In the genomic region with DNA sequence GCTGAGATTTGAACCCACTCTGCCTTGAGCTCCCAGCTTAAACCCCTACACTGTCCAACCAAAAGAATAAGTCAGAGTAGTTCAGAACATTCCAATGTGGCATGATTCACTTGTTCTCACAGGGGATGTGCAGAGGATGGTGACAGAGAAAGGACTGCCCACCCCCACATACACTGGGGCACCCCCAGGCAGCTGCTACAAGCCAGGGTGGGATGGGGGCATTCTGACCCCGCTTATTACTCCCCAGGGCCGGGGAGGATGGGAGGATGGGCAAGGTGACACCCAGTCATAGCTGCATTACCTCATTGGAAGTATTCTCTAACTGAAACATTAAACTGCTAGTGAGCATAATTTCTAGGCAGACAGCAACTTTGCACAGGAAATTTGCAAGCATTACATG, we compare ENCODE assay signal across 25 cellular contexts.
"Had no signal": no experiment of that assay in that cellular context is flagged by ENCODE, and none has a peak within 500 bp of the region (broad histone marks: within the 10 kb centered on the region; RNA-seq: fewer than 3 reads in every experiment).

No MANE protein-coding gene starts in this region.

- H3K4me1 Mint-ChIP-seq: activated B cell treated with CpG ODN at 0.5 μM for 24 hours; immature natural killer cell; naive thymus-derived CD8-positive, alpha-beta T cell had no signal

- H3K4me1 ChIP-seq: breast epithelium, heart left ventricle, psoas muscle, sigmoid colon, suprapubic skin, tibial nerve had no signal

- H3K27ac Mint-ChIP-seq: activated B cell treated with CpG ODN at 0.5 μM for 24 hours; activated CD8-positive, alpha-beta T cell treated with anti-CD3 and anti-CD28 coated beads, Interleukin-2, amount 10 ng/mL, durations not matched to agents 7 days and 5 days; activated T-cell treated with anti-CD3 and anti-CD28 coated beads, Interleukin-2, amount 50 U/mL, for 24 hours; dendritic cell treated with granulocyte-macrophage colony-stimulating factor and Interleukin-4, amounts not matched to agents 40 ng/mL and 50 ng/mL, for 4 days; immature natural killer cell; naive thymus-derived CD8-positive, alpha-beta T cell; T-helper 2 cell treated with Interferon-gamma antibody and Interleukin-4, amounts not matched to agents 5 μg/mL and 100 μg/mL, for 36 hours had no signal

- H3K9me3 Mint-ChIP-seq: activated B cell treated with CpG ODN at 0.5 μM for 24 hours; activated T-cell treated with anti-CD3 and anti-CD28 coated beads, Interleukin-2, amount 50 U/mL, for 24 hours; dendritic cell treated with granulocyte-macrophage colony-stimulating factor and Interleukin-4, amounts not matched to agents 40 ng/mL and 50 ng/mL, for 4 days; naive thymus-derived CD8-positive, alpha-beta T cell; T-helper 2 cell treated with Interferon-gamma antibody and Interleukin-4, amounts not matched to agents 5 μg/mL and 100 μg/mL, for 36 hours had no signal

- H3K36me3 Mint-ChIP-seq: immature natural killer cell; naive thymus-derived CD8-positive, alpha-beta T cell had no signal

- H3K9me3 ChIP-seq: breast epithelium, heart left ventricle, neutrophil, psoas muscle, sigmoid colon, suprapubic skin, tibial nerve had no signal

- H3K4me3 Mint-ChIP-seq: activated B cell treated with CpG ODN at 0.5 μM for 24 hours; activated CD8-positive, alpha-beta T cell treated with anti-CD3 and anti-CD28 coated beads, Interleukin-2, amount 10 ng/mL, durations not matched to agents 7 days and 5 days; activated T-cell treated with anti-CD3 and anti-CD28 coated beads, Interleukin-2, amount 50 U/mL, for 24 hours; dendritic cell treated with granulocyte-macrophage colony-stimulating factor and Interleukin-4, amounts not matched to agents 40 ng/mL and 50 ng/mL, for 4 days; immature natural killer cell; naive thymus-derived CD8-positive, alpha-beta T cell; T-helper 2 cell treated with Interferon-gamma antibody and Interleukin-4, amounts not matched to agents 5 μg/mL and 100 μg/mL, for 36 hours had no signal

- H3K27me3 ChIP-seq: breast epithelium had no signal

- H3K36me3 ChIP-seq: breast epithelium, heart left ventricle, neutrophil, sigmoid colon, suprapubic skin, tibial nerve had no signal

- H3K27ac ChIP-seq: breast epithelium, heart left ventricle, neutrophil, psoas muscle, sigmoid colon, suprapubic skin, tibial nerve had no signal

- DNase-seq: activated B cell treated with CpG ODN at 0.5 μM for 24 hours; activated CD4-positive, alpha-beta T cell treated with anti-CD3 and anti-CD28 coated beads, Interleukin-2, amount 50 U/mL, for 1 hour; activated CD8-positive, alpha-beta T cell treated with anti-CD3 and anti-CD28 coated beads, Interleukin-2, amount 10 ng/mL, durations not matched to agents 7 days and 5 days; activated gamma-delta T cell treated with Interleukin-2 at 50 U/mL for 16 hours; activated naive CD4-positive, alpha-beta T cell treated with anti-CD3 and anti-CD28 coated beads, Interleukin-2, amount 50 U/mL, for 16 hours; activated T-cell treated with anti-CD3 and anti-CD28 coated beads, Interleukin-2, amount 50 U/mL, for 24 hours; amniotic stem cell; central memory CD4-positive, alpha-beta T cell; effector CD8-positive, alpha-beta T cell; erythroblast; foreskin fibroblast; immature natural killer cell; midbrain; naive thymus-derived CD8-positive, alpha-beta T cell; psoas muscle; stimulated activated naive CD4-positive, alpha-beta T cell; T-helper 1 cell had no signal

- ATAC-seq: activated CD8-positive, alpha-beta T cell treated with anti-CD3 and anti-CD28 coated beads, Interleukin-2, amount 10 ng/mL, durations not matched to agents 7 days and 5 days; heart left ventricle; naive thymus-derived CD8-positive, alpha-beta T cell; psoas muscle had no signal

- H3K4me3 ChIP-seq: breast epithelium, heart left ventricle, psoas muscle, sigmoid colon, suprapubic skin, tibial nerve had no signal
